In the genomic region with DNA sequence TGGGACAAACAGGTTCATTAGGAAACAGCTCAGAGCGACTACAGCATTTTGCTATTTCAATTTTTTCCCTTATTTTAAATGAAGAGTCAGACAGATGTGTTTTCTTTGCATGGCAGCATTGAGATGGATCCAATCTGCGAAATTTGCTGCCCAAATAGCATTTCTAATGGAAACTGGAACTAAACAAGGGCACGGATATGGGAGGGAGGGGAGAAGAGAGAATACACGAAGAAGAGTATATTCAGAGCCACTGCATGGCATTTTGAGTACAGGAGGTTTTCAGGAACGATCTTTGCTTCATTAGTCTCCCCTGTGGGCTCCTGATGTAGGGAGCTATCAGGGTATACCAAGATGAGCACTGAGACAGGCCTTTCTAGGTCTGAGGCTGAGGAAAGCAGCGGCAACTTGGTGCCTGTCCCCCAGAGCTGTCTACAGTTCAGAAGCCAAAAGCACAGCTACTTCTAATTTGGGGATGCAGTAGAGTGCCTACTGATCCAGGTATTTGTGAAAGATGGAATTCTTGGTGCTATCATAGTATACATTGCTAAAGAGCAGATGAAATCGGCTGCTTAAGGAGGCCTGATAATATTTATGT, we compare ENCODE assay signal across 22 cellular contexts.
"Had no signal": no experiment of that assay in that cellular context is flagged by ENCODE, and none has a peak within 500 bp of the region (broad histone marks: within the 10 kb centered on the region; RNA-seq: fewer than 3 reads in every experiment).

No MANE protein-coding gene starts in this region.

- H3K9me3 ChIP-seq: body of pancreas had no signal

- H3K36me3 ChIP-seq: adrenal gland, cardiac muscle cell, esophagus muscularis mucosa, tibial artery had no signal

- H3K4me3 Mint-ChIP-seq: naive B cell; neural crest cell; T-helper 1 cell treated with Interleukin-12 subunit alpha and Interleukin-12 subunit beta and Interleukin-4 antibody, amounts not matched to agents 30 μg/mL and 1 μg/mL, for 36 hours; WTC11 had no signal

- H3K27ac Mint-ChIP-seq: activated naive CD4-positive, alpha-beta T cell treated with anti-CD3 and anti-CD28 coated beads, Interleukin-2, amount 50 U/mL, for 72 hours; naive B cell; progenitor cell of endocrine pancreas; T-helper 1 cell treated with Interleukin-12 subunit alpha and Interleukin-12 subunit beta and Interleukin-4 antibody, amounts not matched to agents 30 μg/mL and 1 μg/mL, for 36 hours; WTC11 had no signal

- ATAC-seq: activated naive CD4-positive, alpha-beta T cell treated with anti-CD3 and anti-CD28 coated beads, Interleukin-2, amount 50 U/mL, for 72 hours; body of pancreas; left colon; WTC11 had no signal

- H3K27me3 ChIP-seq: adrenal gland, body of pancreas, cardiac muscle cell, esophagus muscularis mucosa, spleen, tibial artery had no signal

- FAIRE-seq: frontal cortex had no signal

- H3K27me3 Mint-ChIP-seq: naive B cell, progenitor cell of endocrine pancreas had no signal

- H3K36me3 Mint-ChIP-seq: activated naive CD4-positive, alpha-beta T cell treated with anti-CD3 and anti-CD28 coated beads, Interleukin-2, amount 50 U/mL, for 72 hours had no signal

- H3K27ac ChIP-seq: adrenal gland, body of pancreas, cardiac muscle cell, esophagus muscularis mucosa, spleen, tibial artery had no signal

- DNase-seq: activated T-cell treated with anti-CD3 and anti-CD28 coated beads, Interleukin-2, amount 50 U/mL, for 1 hour; adrenal gland; body of pancreas; dermis blood vessel endothelial cell; effector memory CD4-positive, alpha-beta T cell; islet precursor cell; left colon; mesenchymal stem cell; naive B cell; spleen; stimulated activated CD4-positive, alpha-beta T cell treated with anti-CD3 and anti-CD28 coated beads, Interleukin-4, amount 100 ng/mL, for 1 hour; stimulated activated naive CD4-positive, alpha-beta T cell treated with Interleukin-2 at 50 U/mL for 16 hours; T1000; tibial artery had no signal

- H3K4me1 ChIP-seq: adrenal gland, body of pancreas, esophagus muscularis mucosa, spleen, tibial artery had no signal

- H3K4me1 Mint-ChIP-seq: naive B cell, neural crest cell had no signal

- H3K4me3 ChIP-seq: adrenal gland, body of pancreas, cardiac muscle cell, esophagus muscularis mucosa, spleen, tibial artery had no signal
